8 cellular contexts compared by ENCODE assay signal in the genomic region with DNA sequence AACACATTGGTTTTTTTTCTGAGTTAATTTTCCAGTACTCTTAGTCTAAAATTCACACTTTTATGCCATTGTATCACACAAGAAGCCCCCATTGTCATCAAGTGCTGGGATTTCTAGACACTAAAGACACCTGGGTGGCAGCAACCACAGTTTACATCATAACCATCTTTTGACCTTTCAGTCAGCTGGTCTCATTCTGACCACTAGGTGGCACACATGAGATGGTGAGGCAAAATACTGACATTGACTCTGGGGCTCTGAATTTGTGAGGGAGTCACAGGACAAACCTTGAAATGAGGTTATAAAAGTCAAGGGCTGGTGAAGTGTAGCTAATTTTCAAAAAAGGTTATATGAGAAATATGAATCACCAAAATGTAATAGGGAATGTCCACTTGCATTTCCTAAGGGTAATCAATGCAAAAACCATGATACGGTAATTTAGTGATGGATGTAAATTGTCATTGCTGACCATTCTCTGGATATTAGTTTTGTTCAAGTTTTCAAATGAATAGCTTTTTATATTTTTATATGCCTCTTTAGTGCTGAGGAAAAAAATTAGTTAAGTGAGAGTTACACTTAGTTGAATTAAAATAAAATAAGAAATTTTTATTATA.
DNase-seq lines count a peak whose midpoint lies in the region; ATAC-seq and TF ChIP-seq lines count a peak whose summit lies in the region.

No MANE protein-coding gene starts in this region.

- H3K4me1 ChIP-seq in breast epithelium (no peaks in the 10 kb centered on the region), right lobe of liver (no peaks in the 10 kb centered on the region)

- H3K27me3 ChIP-seq in breast epithelium: no peaks in the 10 kb centered on the region
- no peaks in the 10 kb centered on the region for H3K27me3 ChIP-seq in right lobe of liver

- H3K9me3 ChIP-seq in breast epithelium: no peaks in the 10 kb centered on the region
- H3K9me3 ChIP-seq in right lobe of liver: no peaks in the 10 kb centered on the region

- DNase-seq in SHP77 (lab: John Stamatoyannopoulos, UW): peak; percentile 15 to 26
- no peak for DNase-seq in SHP77 treated with DMSO at 0.1 percent for 48 hours (lab: John Stamatoyannopoulos, UW)
- DNase-seq in NCI-H1092 (lab: John Stamatoyannopoulos, UW): peak; percentile 76
- DNase-seq in UCSD-AML1 (lab: John Stamatoyannopoulos, UW; ENCODE audit: unreplicated experiment): peak; percentile 21
- peak in 1 of 2 donors; percentile 18 for DNase-seq in breast epithelium (ENCODE audit: low spot score in 2 of 2)
- DNase-seq in right lobe of liver: peak in 1 of 3 donors; percentile 55
- DNase-seq in stimulated activated CD8-positive, alpha-beta memory T cell treated with anti-CD3 and anti-CD28 coated beads, Interleukin-12 subunit alpha, Interleukin-12 subunit beta, amount 100 ng/mL, for 4 hours (ENCODE audit: low read depth): peak; percentile 17

- H3K36me3 ChIP-seq in breast epithelium: no peaks in the 10 kb centered on the region
- H3K36me3 ChIP-seq in right lobe of liver: no peaks in the 10 kb centered on the region

- peak; percentile 80 for ATAC-seq in HG02588 (IDR thresholded peaks at IDR 0.05; ENCODE audit: unreplicated experiment)
- peak; percentile 69 to 91 (median 79) for ATAC-seq in right lobe of liver

- TF ChIP-seq CTCF in breast epithelium (IDR thresholded peaks at IDR 0.05): peak in 2 of 3 donors; percentile 55 to 64
- TF ChIP-seq CTCF in right lobe of liver (IDR thresholded peaks at IDR 0.05): peak; percentile 69 to 84 (median 79)

- H3K4me3 ChIP-seq in breast epithelium (no peak overlapping the region), right lobe of liver (no peak overlapping the region)

- WGBS in right lobe of liver (ENCODE audit: insufficient coverage, low coverage, low lambda C conversion rate, missing lambda C conversion rate): 90% methylated on average over 1 of the region's 1 CpG

- intact Hi-C loops in breast epithelium (cut with DNase I; ENCODE audit: low total_unique reads): no loop called here
- intact Hi-C loops in right lobe of liver (cut with DNase I): no loop called here

- TF ChIP-seq POLR2A in breast epithelium (IDR thresholded peaks at IDR 0.05) (no peak), right lobe of liver (IDR thresholded peaks at IDR 0.05) (no peak)

- H3K27ac ChIP-seq in breast epithelium (no peak overlapping the region), right lobe of liver (no peak overlapping the region)
